14 cellular contexts compared by ENCODE assay signal in the genomic region with DNA sequence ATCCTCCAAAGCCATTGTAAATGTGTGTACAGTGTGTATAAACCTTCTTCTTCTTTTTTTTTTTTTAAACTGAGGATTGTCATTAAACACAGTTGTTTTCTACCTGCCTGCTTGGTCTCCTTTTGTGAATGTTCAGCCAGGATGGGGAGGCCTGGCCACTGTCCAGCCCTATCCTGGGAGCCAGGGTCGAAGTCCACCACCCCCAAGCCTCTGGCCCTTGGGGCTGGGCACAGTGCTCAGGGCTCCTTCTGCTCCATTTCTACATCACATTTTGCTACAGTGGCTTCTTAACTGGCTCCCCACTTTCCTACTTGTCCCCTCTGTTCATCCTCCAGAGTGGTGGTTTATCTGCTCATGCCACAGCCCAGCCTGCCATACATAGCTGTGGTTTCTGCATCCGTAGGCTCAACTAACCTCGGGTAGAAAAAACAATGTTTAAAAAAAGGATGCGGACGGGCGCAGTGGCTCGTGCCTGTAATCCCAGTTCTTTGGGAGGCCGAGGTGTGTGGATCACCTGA. TPM values are rescaled to one million over a fixed set of nuclear protein-coding genes. Genes with fewer than 3 reads are reported as not detected.
DNase-seq lines count a peak whose midpoint lies in the region; ATAC-seq, FAIRE-seq and TF ChIP-seq lines count a peak whose summit lies in the region.
"Had no signal": no experiment of that assay in that cellular context is flagged by ENCODE, and none has a peak within 500 bp of the region (broad histone marks: within the 10 kb centered on the region; RNA-seq: fewer than 3 reads in every experiment).

No MANE protein-coding gene starts in this region.

- H2AFZ ChIP-seq in IMR-90 (replicated peaks; ENCODE audit: low read length, poor library complexity) (peak overlapping the region; percentile 53), astrocyte (ENCODE audit: low read depth, low read length) (no peak overlapping the region)

- no peak overlapping the region for H3K56ac ChIP-seq in IMR-90 (ENCODE audit: extremely low read depth, insufficient read depth, low read length)

- peak overlapping the region; percentile 100 for H3K27ac ChIP-seq in BLaER1
- no peak overlapping the region for H3K27ac ChIP-seq in IMR-90 (ENCODE audit: insufficient read depth, low read length)
- no peak overlapping the region for H3K27ac ChIP-seq in astrocyte (ENCODE audit: low read depth, low read length)

- peak overlapping the region; percentile 63 for H3K27ac Mint-ChIP-seq in astrocyte (ENCODE audit: unreplicated experiment)
- peak overlapping the region in 9 of 10 donors; percentile 50 to 92 (median 83) for H3K27ac Mint-ChIP-seq in naive thymus-derived CD8-positive, alpha-beta T cell

- H4K8ac ChIP-seq in IMR-90 (ENCODE audit: low read depth in 2 of 2, low read length in 2 of 2): peak overlapping the region in 1 of 2 experiments; percentile 46; a peak in 1 of 4 replicates

- no CpG with 5 or more reads among the region's 8 CpGs for whole genome bisulfite sequencing in IMR-90 (ENCODE audit: extremely low coverage in 2 of 2, insufficient read length in 1 of 2), 2 experiments

- H3K9me3 ChIP-seq in BLaER1 (no peaks in the 10 kb centered on the region), IMR-90 (ENCODE audit: control insufficient read depth, insufficient read depth, low read length) (no peaks in the 10 kb centered on the region), astrocyte (ENCODE audit: insufficient read depth, low read depth, low read length) (no peaks in the 10 kb centered on the region)

- POLR2A ChIA-PET in IMR-90 (lab: Charles Lee; ENCODE audit: unreplicated experiment): interaction anchor here (0.6 kb wide), 1 partner anchor 12 kb away, joined by 4 read pairs; no protein-coding TSS in a partner anchor
- POLR2A ChIA-PET in naive thymus-derived CD8-positive, alpha-beta T cell (lab: Charles Lee): interaction anchor here (6.4 kb wide), 1 partner anchor 19 kb away, joined by 65 read pairs; the partner anchor contains the start of genes C22orf15 and CHCHD10

- peak overlapping the region; percentile 45; the same call in 1 of the 2 replicates for H3K4ac ChIP-seq in IMR-90 (ENCODE audit: low read depth, low read length)

- H2AK9ac ChIP-seq in IMR-90 (replicated peaks; ENCODE audit: low read depth, low read length, poor library complexity): peak overlapping the region; percentile 2

- no peak for TF ChIP-seq RAD21 in IMR-90 (IDR thresholded peaks at IDR 0.05; ENCODE audit: low read length)

- H3K79me2 ChIP-seq in astrocyte (ENCODE audit: insufficient read depth, low read length): peaks cover 20% of the 10 kb centered on the region

- DNase-seq in IMR-90 (peak; percentile 41), astrocyte (ENCODE audit: low read depth) (peak; percentile 68), NCI-H2107 (lab: John Stamatoyannopoulos, UW) (no peak)
- DNase-seq in naive thymus-derived CD8-positive, alpha-beta T cell: peak in 1 of 10 donors; percentile 26
- no peak for DNase-seq in stimulated activated CD4-positive, alpha-beta T cell treated with anti-CD3 and anti-CD28 coated beads, Interleukin-1b, Interleukin-23, amount 100 ng/mL, for 48 hours
- DNase-seq in stimulated activated CD4-positive, alpha-beta T cell treated with anti-CD3 and anti-CD28 coated beads, Interleukin-12 subunit alpha, Interleukin-12 subunit beta, amount 100 ng/mL, for 4 hours: no peak
- DNase-seq: MM.1S; NCI-H510A treated with DMSO at 0.1 percent for 48 hours; SHP77; stimulated activated CD4-positive, alpha-beta T cell treated with anti-CD3 and anti-CD28 coated beads, Interleukin-2, amount 100 ng/mL, for 24 hours had no signal

- no peak overlapping the region for H3K23ac ChIP-seq in IMR-90 (ENCODE audit: low read depth, low read length)

- in situ Hi-C loops in IMR-90 (cut with MboI; ENCODE audit: low sequenced_read_pairs): no loop called here

- H3K9me3 Mint-ChIP-seq in astrocyte (ENCODE audit: unreplicated experiment): no peaks in the 10 kb centered on the region
- no peaks in the 10 kb centered on the region for H3K9me3 Mint-ChIP-seq in naive thymus-derived CD8-positive, alpha-beta T cell

- H3K36me3 Mint-ChIP-seq in astrocyte (ENCODE audit: low read depth, unreplicated experiment): peaks cover 9% of the 10 kb centered on the region
- peaks cover 0 to 3% (median 0%) of the 10 kb centered on the region in 3 donors for H3K36me3 Mint-ChIP-seq in naive thymus-derived CD8-positive, alpha-beta T cell

- H2BK5ac ChIP-seq in IMR-90 (ENCODE audit: low read depth, low read length, poor library complexity, severe bottlenecking): no peak overlapping the region

- no peak overlapping the region for H2BK15ac ChIP-seq in IMR-90 (ENCODE audit: low read depth, low read length)

- no peak overlapping the region for H3K14ac ChIP-seq in IMR-90 (replicated peaks; ENCODE audit: low read depth, low read length)

- H3K9me1 ChIP-seq in IMR-90 (ENCODE audit: insufficient read depth, low read length): peaks cover 20% of the 10 kb centered on the region

- intact Hi-C loops in IMR-90 (cut with micrococcal nuclease): no loop called here

- no peak overlapping the region; the same call in 1 of the 2 replicates for H2AK5ac ChIP-seq in IMR-90 (ENCODE audit: low read depth, low read length)

- H3K4me1 Mint-ChIP-seq in astrocyte (ENCODE audit: low read depth, unreplicated experiment): peaks cover 21% of the 10 kb centered on the region
- peaks cover 17 to 40% (median 29%) of the 10 kb centered on the region in 4 donors for H3K4me1 Mint-ChIP-seq in naive thymus-derived CD8-positive, alpha-beta T cell

- no peak for FAIRE-seq in astrocyte (lab: Jason Lieb, UNC)
- FAIRE-seq: GM12892 had no signal

- H4K5ac ChIP-seq in IMR-90 (ENCODE audit: low read depth, low read length): no peak overlapping the region; the same call in 1 of the 2 replicates

- H3K4me3 Mint-ChIP-seq in astrocyte (ENCODE audit: unreplicated experiment): peak overlapping the region; percentile 70
- H3K4me3 Mint-ChIP-seq in naive thymus-derived CD8-positive, alpha-beta T cell: peak overlapping the region in 9 of 10 donors; percentile 26 to 83 (median 52)

- H3K27me3 ChIP-seq in BLaER1 (no peaks in the 10 kb centered on the region), IMR-90 (ENCODE audit: control insufficient read depth, insufficient read depth, low read length) (no peaks in the 10 kb centered on the region), astrocyte (ENCODE audit: insufficient read depth, low read length) (no peaks in the 10 kb centered on the region)

- peak overlapping the region; percentile 38; the same call in 1 of the 2 replicates for H3K4me3 ChIP-seq in BLaER1
- no peak overlapping the region for H3K4me3 ChIP-seq in IMR-90 (ENCODE audit: insufficient read depth, low read depth, low read length)
- H3K4me3 ChIP-seq in astrocyte (ENCODE audit: insufficient read depth, low read depth, low read length): no peak overlapping the region

- dilution Hi-C loops in IMR-90 (cut with HindIII; ENCODE audit: low sequenced_read_pairs, unreplicated experiment): no loop called here

- H4K91ac ChIP-seq in IMR-90 (ENCODE audit: insufficient read depth, low read depth, low read length): no peak overlapping the region

- H3K4me1 ChIP-seq in BLaER1: peaks cover 74% of the 10 kb centered on the region
- H3K4me1 ChIP-seq in IMR-90 (ENCODE audit: control insufficient read depth, insufficient read depth, low read length): peaks cover 25% of the 10 kb centered on the region
- peaks cover 27% of the 10 kb centered on the region for H3K4me1 ChIP-seq in astrocyte (ENCODE audit: insufficient read depth, low read length)

- no peak overlapping the region for H3K18ac ChIP-seq in IMR-90 (ENCODE audit: low read depth, low read length)

- H3K9ac ChIP-seq in BLaER1 (peak overlapping the region; percentile 52), IMR-90 (ENCODE audit: low read depth, low read length) (no peak overlapping the region), astrocyte (ENCODE audit: low read length) (no peak overlapping the region)

- no peak for TF ChIP-seq POLR2A in IMR-90 (IDR thresholded peaks at IDR 0.05; ENCODE audit: low read depth, low read length)

- CTCF ChIA-PET in IMR-90 (lab: Yijun Ruan, JAX): interaction anchor here (1.0 kb wide), 1 partner anchor 10 kb away, joined by 3 read pairs; no protein-coding TSS in a partner anchor

- H3K36me3 ChIP-seq in BLaER1: peaks cover 56% of the 10 kb centered on the region
- no peaks in the 10 kb centered on the region for H3K36me3 ChIP-seq in IMR-90 (ENCODE audit: control insufficient read depth, insufficient read depth, low read length)
- peaks cover 1% of the 10 kb centered on the region for H3K36me3 ChIP-seq in astrocyte (ENCODE audit: insufficient read depth, low read length)

- peaks cover 10 to 25% of the 10 kb centered on the region in 2 experiments for H3K79me1 ChIP-seq in IMR-90 (ENCODE audit: low read depth in 1 of 2, low read length in 2 of 2)

- peak overlapping the region; percentile 84 for H3K4me2 ChIP-seq in BLaER1
- 0 out of 2 replicates have a peak overlapping the region, but pooled peaks have one; percentile 31 for H3K4me2 ChIP-seq in IMR-90 (ENCODE audit: low read depth, low read length)
- H3K4me2 ChIP-seq in astrocyte (ENCODE audit: low read length): peak overlapping the region; percentile 59

- ATAC-seq in IMR-90 (ENCODE audit: low read depth) (0 out of 2 replicates have a peak, but pooled peaks have one; percentile 7), GM21576 (IDR thresholded peaks at IDR 0.05; ENCODE audit: unreplicated experiment) (no peak)
- no peak for ATAC-seq in naive thymus-derived CD8-positive, alpha-beta T cell

- peak overlapping the region; percentile 1 for H2BK20ac ChIP-seq in IMR-90 (ENCODE audit: low read depth, low read length)

- no TSS peak for BruUV-seq in IMR-90 (replicated peaks; lab: Mats Ljungman, UMichigan)

- peak overlapping the region; percentile 9 for H2BK120ac ChIP-seq in IMR-90 (ENCODE audit: low read depth, low read length)

- H4K20me1 ChIP-seq in BLaER1 (peaks cover 21% of the 10 kb centered on the region), IMR-90 (ENCODE audit: insufficient read depth, low read length) (peaks cover 20% of the 10 kb centered on the region), astrocyte (ENCODE audit: insufficient read depth, low read length) (peaks cover 20% of the 10 kb centered on the region)

- peaks cover 4% of the 10 kb centered on the region for H3K27me3 Mint-ChIP-seq in astrocyte (ENCODE audit: low read depth, unreplicated experiment)
- no peaks in the 10 kb centered on the region for H3K27me3 Mint-ChIP-seq in naive thymus-derived CD8-positive, alpha-beta T cell

- no peak for TF ChIP-seq CTCF in IMR-90 (conservative IDR thresholded peaks at IDR 0.05; ENCODE audit: low read depth, low read length)
- TF ChIP-seq CTCF in astrocyte (IDR thresholded peaks at IDR 0.05; ENCODE audit: insufficient read depth, low read depth, low read length): no peak

RNA-seq across cellular contexts. Expression of gene SMARCB1, which starts 2.5 kb away (rescaled TPM):
- total RNA-seq in IMR-90 (2012; rRNA removed) (97.5 and 110 TPM in 2 replicates), astrocyte (91.3 and 115 TPM in 2 replicates)
- polyA plus RNA-seq in IMR-90 (2012; rRNA removed): 157 and 159 TPM in 2 replicates
- polyA plus RNA-seq in IMR-90 (2012; cell fraction: cytosol; rRNA removed): 143 and 158 TPM in 2 replicates
- polyA plus RNA-seq in IMR-90 (2012; cell fraction: nucleus; rRNA removed; ENCODE audit: low replicate concordance): 79.7 and 79.9 TPM in 2 replicates
- total RNA-seq in naive thymus-derived CD8-positive, alpha-beta T cell: 10 to 100 TPM; 52.9 to 55.5 TPM
- polyA plus RNA-seq in naive thymus-derived CD8-positive, alpha-beta T cell: 10 to 100 TPM; 33.3 to 45.0 (median 35.0) TPM

RNA-seq across cellular contexts. Expression of gene MMP11, which starts 11.6 kb away (rescaled TPM):
- total RNA-seq in IMR-90 (2012; rRNA removed) (1.4 and 2.2 TPM in 2 replicates), astrocyte (12.2 and 23.7 TPM in 2 replicates)
- 5.9 and 6.0 TPM in 2 replicates for polyA plus RNA-seq in IMR-90 (2012; rRNA removed)
- polyA plus RNA-seq in IMR-90 (2012; cell fraction: cytosol; rRNA removed): 6.5 and 10.3 TPM in 2 replicates
- polyA plus RNA-seq in IMR-90 (2012; cell fraction: nucleus; rRNA removed; ENCODE audit: low replicate concordance): 5.3 and 10.6 TPM in 2 replicates
- total RNA-seq in naive thymus-derived CD8-positive, alpha-beta T cell: 1 to 10 TPM; 3.8 TPM
- 1 to 10 TPM; 2.1 to 6.5 (median 2.8) TPM for polyA plus RNA-seq in naive thymus-derived CD8-positive, alpha-beta T cell

RNA-seq across cellular contexts. Expression of gene CHCHD10, which starts 16.5 kb away (rescaled TPM):
- total RNA-seq in IMR-90 (2012; rRNA removed): 1.4 and 2.2 TPM in 2 replicates
- 10.8 and 11.2 TPM in 2 replicates for polyA plus RNA-seq in IMR-90 (2012; rRNA removed)
- 3.3 and 4.8 TPM in 2 replicates for polyA plus RNA-seq in IMR-90 (2012; cell fraction: cytosol; rRNA removed)
- polyA plus RNA-seq in IMR-90 (2012; cell fraction: nucleus; rRNA removed; ENCODE audit: low replicate concordance): 1.6 and 4.7 TPM in 2 replicates
- total RNA-seq in astrocyte: 60.9 and 70.5 TPM in 2 replicates
- total RNA-seq in naive thymus-derived CD8-positive, alpha-beta T cell: 10 to 100 TPM; 44.3 to 47.4 TPM
- polyA plus RNA-seq in naive thymus-derived CD8-positive, alpha-beta T cell: 10 to 100 TPM; 26.1 to 37.6 (median 36.0) TPM

RNA-seq across cellular contexts. Expression of gene C22orf15, which starts 21.5 kb away (rescaled TPM):
- total RNA-seq in IMR-90 (2012; rRNA removed): 1.7 and 2.3 TPM in 2 replicates
- polyA plus RNA-seq in IMR-90 (2012; rRNA removed): 3.1 and 3.5 TPM in 2 replicates
- 4.2 and 4.6 TPM in 2 replicates for polyA plus RNA-seq in IMR-90 (2012; cell fraction: cytosol; rRNA removed)
- 7.1 and 11.0 TPM in 2 replicates for polyA plus RNA-seq in IMR-90 (2012; cell fraction: nucleus; rRNA removed; ENCODE audit: low replicate concordance)
- 0.38 and 0.39 TPM in 2 replicates for total RNA-seq in astrocyte
- 1 to 10 TPM; 4.1 to 5.4 TPM for total RNA-seq in naive thymus-derived CD8-positive, alpha-beta T cell
- polyA plus RNA-seq in naive thymus-derived CD8-positive, alpha-beta T cell: 1 to 10 TPM in 1 of 3 donors, under 1 TPM in 2; 0.42 to 1.7 (median 0.81) TPM

RNA-seq across cellular contexts. Expression of gene VPREB3, which starts 30.0 kb away (rescaled TPM):
- total RNA-seq in IMR-90 (2012; rRNA removed): not detected in 2 replicates
- not detected in 2 replicates for polyA plus RNA-seq in IMR-90 (2012; rRNA removed)
- not detected in 2 replicates for polyA plus RNA-seq in IMR-90 (2012; cell fraction: cytosol; rRNA removed)
- not detected in 2 replicates for polyA plus RNA-seq in IMR-90 (2012; cell fraction: nucleus; rRNA removed; ENCODE audit: low replicate concordance)
- total RNA-seq in astrocyte: 0.50 TPM in 1 of 2 replicates, not detected in the other
- total RNA-seq in naive thymus-derived CD8-positive, alpha-beta T cell: 1 to 10 TPM; 1.8 to 3.3 TPM
- under 1 TPM in 2 of 3 donors, not detected in 1; 0.80 to 0.92 TPM for polyA plus RNA-seq in naive thymus-derived CD8-positive, alpha-beta T cell
- total RNA-seq: epithelial cell of proximal tubule had no signal

Comparison
In these comparisons a context has a peak if more than half of its experiments do, and no peak if none do; other contexts are left out.
1. H3K4me2 ChIP-seq: peak in every context shown above with its lines; median percentile 84 in BLaER1; 59 in astrocyte; 31 in IMR-90.
2. DNase-seq: peak in IMR-90 (single experiment) and astrocyte (single experiment); none in NCI-H2107 (single experiment), stimulated activated CD4-positive, alpha-beta T cell treated with anti-CD3 and anti-CD28 coated beads, Interleukin-1b, Interleukin-23, amount 100 ng/mL, for 48 hours (single experiment) and stimulated activated CD4-positive, alpha-beta T cell treated with anti-CD3 and anti-CD28 coated beads, Interleukin-12 subunit alpha, Interleukin-12 subunit beta, amount 100 ng/mL, for 4 hours (single experiment).
3. RNA of gene CHCHD10, which starts 16.5 kb away (total RNA-seq): 60.9 to 70.5 TPM in astrocyte and 44.3 to 47.4 TPM in naive thymus-derived CD8-positive, alpha-beta T cell; 1.4 to 2.2 TPM in IMR-90; every median in the first group is over 10 times any median in the second.